15 cellular contexts compared by ENCODE assay signal in genomic region chr3:196292281-196292923, GRCh38. TPM values are rescaled to one million over a fixed set of nuclear protein-coding genes. Genes with fewer than 3 reads are reported as not detected.
DNase-seq lines count a peak whose midpoint lies in the region; ATAC-seq and TF ChIP-seq lines count a peak whose summit lies in the region.
"Had no signal": no experiment of that assay in that cellular context is flagged by ENCODE, and none has a peak within 500 bp of the region (broad histone marks: within the 10 kb centered on the region; RNA-seq: fewer than 3 reads in every experiment).

No MANE protein-coding gene starts in this region.

- no peak overlapping the region for H3K18ac ChIP-seq in mesendoderm (ENCODE audit: low read length)

- H3K79me1 ChIP-seq in mesendoderm (ENCODE audit: low read length) = no peaks in the 10 kb centered on the region

- peak; percentile 42 for ATAC-seq in GM21390 (IDR thresholded peaks at IDR 0.05; ENCODE audit: unreplicated experiment)
- ATAC-seq in PC-3 = no peak
- ATAC-seq in stimulated activated naive CD8-positive, alpha-beta T cell treated with anti-CD3 and anti-CD28 coated beads, Interleukin-15, Interleukin-2, amounts not matched to agents 100 U/mL and 50 U/mL, for 24 hours = no peak

- peak; percentile 24 for DNase-seq in GM12864 (ENCODE audit: low read depth)
- DNase-seq in PC-3 = no peak
- peak; percentile 53 for DNase-seq in mesendoderm
- DNase-seq in activated CD4-positive, alpha-beta T cell treated with anti-CD3 and anti-CD28 coated beads for 1 hour = no peak
- no peak for DNase-seq in stimulated activated naive CD8-positive, alpha-beta T cell treated with anti-CD3 and anti-CD28 coated beads, Interleukin-15, Interleukin-2, amounts not matched to agents 100 U/mL and 50 U/mL, for 24 hours
- no peak for DNase-seq in NCI-H446 (lab: John Stamatoyannopoulos, UW)
- no peak for DNase-seq in sigmoid colon
- DNase-seq: activated gamma-delta T cell treated with Interleukin-2 at 50 U/mL for 16 hours, DMS53, foreskin melanocyte, NCI-H1694 treated with DMSO at 0.1 percent for 48 hours, NCI-H748 treated with DMSO at 0.1 percent for 48 hours, Right ventricle myocardium superior had no signal

- H3K9ac ChIP-seq in PC-3 (ENCODE audit: low read length) (no peak overlapping the region), mesendoderm (ENCODE audit: low read length) (no peak overlapping the region)

- H3K36me3 ChIP-seq in PC-3 (ENCODE audit: low read depth, low read length) = no peaks in the 10 kb centered on the region
- no peaks in the 10 kb centered on the region for H3K36me3 ChIP-seq in mesendoderm (ENCODE audit: control insufficient read depth, insufficient read depth, low read length)
- no peaks in the 10 kb centered on the region for H3K36me3 ChIP-seq in sigmoid colon

- no peak overlapping the region for H2BK15ac ChIP-seq in mesendoderm (replicated peaks; ENCODE audit: low read depth)

- H3K4me1 ChIP-seq in PC-3 (ENCODE audit: insufficient read depth, low read length) (no peaks in the 10 kb centered on the region), mesendoderm (ENCODE audit: control insufficient read depth, low read depth, low read length) (no peaks in the 10 kb centered on the region), sigmoid colon (peaks cover 0 to 6% (median 5%) of the 10 kb centered on the region in 4 donors)

- H3K9me2 ChIP-seq in PC-3 (replicated peaks; ENCODE audit: low read length) = no peaks in the 10 kb centered on the region

- H2BK120ac ChIP-seq in mesendoderm (ENCODE audit: low read depth, low read length) = no peak overlapping the region

- no peaks in the 10 kb centered on the region for H4K20me1 ChIP-seq in PC-3 (ENCODE audit: low read length)

- H3K9me3 ChIP-seq in PC-3 (ENCODE audit: low read length) (no peaks in the 10 kb centered on the region), sigmoid colon (no peaks in the 10 kb centered on the region)

- BruUV-seq in PC-3 (replicated peaks; lab: Mats Ljungman, UMichigan) = no TSS peak

- H3K27me3 ChIP-seq in PC-3 (ENCODE audit: low read length) = no peaks in the 10 kb centered on the region
- no peaks in the 10 kb centered on the region for H3K27me3 ChIP-seq in mesendoderm (ENCODE audit: insufficient read depth, low read length, poor library complexity)
- no peaks in the 10 kb centered on the region for H3K27me3 ChIP-seq in sigmoid colon

- H2AFZ ChIP-seq in PC-3 (ENCODE audit: low read length) = no peak overlapping the region

- no peak overlapping the region for H4K5ac ChIP-seq in mesendoderm (ENCODE audit: low read length)

- no peaks in the 10 kb centered on the region for H3F3A ChIP-seq in PC-3 (ENCODE audit: low read length, unreplicated experiment)

- H3K56ac ChIP-seq in mesendoderm (ENCODE audit: low read length) = no peak overlapping the region

- CTCF ChIA-PET in PC-3 (lab: Charles Lee) = no interaction called here

- POLR2A ChIA-PET in PC-3 (lab: Charles Lee; ENCODE audit: unreplicated experiment) = no interaction called here

- H3K27ac ChIP-seq in PC-3 (ENCODE audit: low read length) = no peak overlapping the region
- H3K27ac ChIP-seq in mesendoderm (ENCODE audit: low read depth, low read length) = no peak overlapping the region
- H3K27ac ChIP-seq in sigmoid colon = no peak overlapping the region

- no peak overlapping the region for H3K4ac ChIP-seq in mesendoderm (ENCODE audit: low read depth, low read length)

- H3K4me3 ChIP-seq in GM12864 (ENCODE audit: low read depth, low read length) (no peak overlapping the region), PC-3 (ENCODE audit: low read length) (no peak overlapping the region), mesendoderm (ENCODE audit: low read length) (no peak overlapping the region), sigmoid colon (no peak overlapping the region)

- TF ChIP-seq CTCF in GM12864 (IDR thresholded peaks at IDR 0.05; ENCODE audit: low read depth, low read length, missing control alignments) = peak; percentile 34
- TF ChIP-seq CTCF in PC-3 (conservative IDR thresholded peaks at IDR 0.05; ENCODE audit: low read depth, low read length) = 0 out of 2 replicates have a peak, but pooled peaks have one; percentile 18
- TF ChIP-seq CTCF in sigmoid colon (IDR thresholded peaks at IDR 0.05) = no peak

- H2AK5ac ChIP-seq in mesendoderm (ENCODE audit: low read length) = no peak overlapping the region

- no peak overlapping the region for H3K23ac ChIP-seq in mesendoderm (ENCODE audit: low read length)

- WGBS in mesendoderm (ENCODE audit: extremely low coverage, insufficient coverage, low lambda C conversion rate) = no CpG with 5 or more reads among the region's 5 CpGs
- 80 to 85% methylated on average over 5 of the region's 5 CpGs for WGBS in sigmoid colon, 2 donors

- no peak overlapping the region for H2BK5ac ChIP-seq in mesendoderm (ENCODE audit: low read length)

- TF ChIP-seq EP300 in sigmoid colon (IDR thresholded peaks at IDR 0.05) = no peak

- TF ChIP-seq POLR2A in sigmoid colon (IDR thresholded peaks at IDR 0.05) = no peak

- H3K79me2 ChIP-seq in PC-3 (ENCODE audit: low read length) (peaks cover 10% of the 10 kb centered on the region), mesendoderm (ENCODE audit: control insufficient read depth, insufficient read depth, low read length) (no peaks in the 10 kb centered on the region)

- intact Hi-C loops in PC-3 (cut with micrococcal nuclease) = no loop called here
- intact Hi-C loops in sigmoid colon (cut with DNase I) = no loop called here

- H3K4me2 ChIP-seq in PC-3 (ENCODE audit: low read length) (no peak overlapping the region), mesendoderm (ENCODE audit: low read length) (no peak overlapping the region)

- no peak overlapping the region for H4K8ac ChIP-seq in mesendoderm (ENCODE audit: low read depth, low read length)

RNA-seq across cellular contexts. Expression of gene PCYT1A, which starts 4.9 kb away (rescaled TPM):
- 46.9 and 63.8 TPM in 2 replicates for total RNA-seq in PC-3 (2014; rRNA removed)
- 25.9 TPM for polyA plus RNA-seq in mesendoderm (2013, experiment 1 of 2)
- polyA plus RNA-seq in mesendoderm (2013, experiment 2 of 2) = 26.2 TPM
- 10 to 100 TPM; 61.4 to 88.6 (median 72.4) TPM for total RNA-seq in sigmoid colon
- polyA plus RNA-seq in sigmoid colon = 10 to 100 TPM; 25.8 to 31.6 (median 29.6) TPM

RNA-seq across cellular contexts. Expression of gene DYNLT2B, which starts 25.6 kb away (rescaled TPM):
- total RNA-seq in PC-3 (2014; rRNA removed) (19.8 and 22.8 TPM in 2 replicates), sigmoid colon (10 to 100 TPM in 2 of 4 donors, 1 to 10 TPM in 2; 6.8 to 17.8 (median 13.2) TPM)
- polyA plus RNA-seq in mesendoderm (2013, experiment 1 of 2) = 21.3 TPM
- polyA plus RNA-seq in mesendoderm (2013, experiment 2 of 2) = 19.9 TPM
- 10 to 100 TPM in 2 of 3 donors, 1 to 10 TPM in 1; 3.9 to 14.4 (median 11.5) TPM for polyA plus RNA-seq in sigmoid colon

RNA-seq across cellular contexts. Expression of gene TM4SF19, which starts 45.8 kb away (rescaled TPM):
- 1.1 and 5.2 TPM in 2 replicates for total RNA-seq in PC-3 (2014; rRNA removed)
- polyA plus RNA-seq in mesendoderm (2013, experiment 1 of 2) = not detected
- not detected for polyA plus RNA-seq in mesendoderm (2013, experiment 2 of 2)
- total RNA-seq in sigmoid colon = not detected
- polyA plus RNA-seq in sigmoid colon = not detected
- total RNA-seq: posterior vena cava had no signal

Comparison
In these comparisons a context has a peak if more than half of its experiments do, and no peak if none do; other contexts are left out.
1. DNase-seq: peak in GM12864 (single experiment) and mesendoderm (single experiment); none in PC-3 (single experiment), activated CD4-positive, alpha-beta T cell treated with anti-CD3 and anti-CD28 coated beads for 1 hour (single experiment), stimulated activated naive CD8-positive, alpha-beta T cell treated with anti-CD3 and anti-CD28 coated beads, Interleukin-15, Interleukin-2, amounts not matched to agents 100 U/mL and 50 U/mL, for 24 hours (single experiment), NCI-H446 (0 of 2) and sigmoid colon (single experiment).
2. CTCF ChIP-seq: peak in GM12864 (single experiment) and PC-3 (single experiment); none in sigmoid colon (0 of 4).